Comparison of ENCODE assay signal across 1 cellular context in genomic region chr10:84279876-84280475, GRCh38.
TF ChIP-seq lines count a peak whose summit lies in the region.
"Not testable (repeated sequence)": the region's sequence is repeated elsewhere in the genome, so short reads cannot be mapped to it uniquely, and the experiment has no call there.

No MANE protein-coding gene starts in this region.

TF ChIP-seq in HepG2, 621 proteins besides CTCF, POLR2A, EP300 and RAD21:
- not testable (repeated sequence) for TF ChIP-seq FOXA1 (IDR thresholded peaks at IDR 0.05)
- TF ChIP-seq FOXA1 (CRISPR knock-in tag; IDR thresholded peaks at IDR 0.05) (peak; percentile 60), FOXA3 (CRISPR knock-in tag; IDR thresholded peaks at IDR 0.05) (peak; percentile 26; the same call in 1 of the 2 replicates), ZNF687 (CRISPR knock-in tag; IDR thresholded peaks at IDR 0.05) (peak; percentile 31; the same call in 1 of the 2 replicates), SALL1 (CRISPR knock-in tag; IDR thresholded peaks at IDR 0.05) (0 out of 2 replicates have a peak, but pooled peaks have one; percentile 25)
- TF ChIP-seq, protein P1, sequence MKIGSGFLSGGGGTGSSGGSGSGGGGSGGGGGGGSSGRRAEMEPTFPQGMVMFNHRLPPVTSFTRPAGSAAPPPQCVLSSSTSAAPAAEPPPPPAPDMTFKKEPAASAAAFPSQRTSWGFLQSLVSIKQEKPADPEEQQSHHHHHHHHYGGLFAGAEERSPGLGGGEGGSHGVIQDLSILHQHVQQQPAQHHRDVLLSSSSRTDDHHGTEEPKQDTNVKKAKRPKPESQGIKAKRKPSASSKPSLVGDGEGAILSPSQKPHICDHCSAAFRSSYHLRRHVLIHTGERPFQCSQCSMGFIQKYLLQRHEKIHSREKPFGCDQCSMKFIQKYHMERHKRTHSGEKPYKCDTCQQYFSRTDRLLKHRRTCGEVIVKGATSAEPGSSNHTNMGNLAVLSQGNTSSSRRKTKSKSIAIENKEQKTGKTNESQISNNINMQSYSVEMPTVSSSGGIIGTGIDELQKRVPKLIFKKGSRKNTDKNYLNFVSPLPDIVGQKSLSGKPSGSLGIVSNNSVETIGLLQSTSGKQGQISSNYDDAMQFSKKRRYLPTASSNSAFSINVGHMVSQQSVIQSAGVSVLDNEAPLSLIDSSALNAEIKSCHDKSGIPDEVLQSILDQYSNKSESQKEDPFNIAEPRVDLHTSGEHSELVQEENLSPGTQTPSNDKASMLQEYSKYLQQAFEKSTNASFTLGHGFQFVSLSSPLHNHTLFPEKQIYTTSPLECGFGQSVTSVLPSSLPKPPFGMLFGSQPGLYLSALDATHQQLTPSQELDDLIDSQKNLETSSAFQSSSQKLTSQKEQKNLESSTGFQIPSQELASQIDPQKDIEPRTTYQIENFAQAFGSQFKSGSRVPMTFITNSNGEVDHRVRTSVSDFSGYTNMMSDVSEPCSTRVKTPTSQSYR (CRISPR knock-in tag; IDR thresholded peaks at IDR 0.05; ENCODE audit: borderline replicate concordance), result peak; percentile 63; the same call in 1 of the 2 replicates
- TF ChIP-seq, protein P2, sequence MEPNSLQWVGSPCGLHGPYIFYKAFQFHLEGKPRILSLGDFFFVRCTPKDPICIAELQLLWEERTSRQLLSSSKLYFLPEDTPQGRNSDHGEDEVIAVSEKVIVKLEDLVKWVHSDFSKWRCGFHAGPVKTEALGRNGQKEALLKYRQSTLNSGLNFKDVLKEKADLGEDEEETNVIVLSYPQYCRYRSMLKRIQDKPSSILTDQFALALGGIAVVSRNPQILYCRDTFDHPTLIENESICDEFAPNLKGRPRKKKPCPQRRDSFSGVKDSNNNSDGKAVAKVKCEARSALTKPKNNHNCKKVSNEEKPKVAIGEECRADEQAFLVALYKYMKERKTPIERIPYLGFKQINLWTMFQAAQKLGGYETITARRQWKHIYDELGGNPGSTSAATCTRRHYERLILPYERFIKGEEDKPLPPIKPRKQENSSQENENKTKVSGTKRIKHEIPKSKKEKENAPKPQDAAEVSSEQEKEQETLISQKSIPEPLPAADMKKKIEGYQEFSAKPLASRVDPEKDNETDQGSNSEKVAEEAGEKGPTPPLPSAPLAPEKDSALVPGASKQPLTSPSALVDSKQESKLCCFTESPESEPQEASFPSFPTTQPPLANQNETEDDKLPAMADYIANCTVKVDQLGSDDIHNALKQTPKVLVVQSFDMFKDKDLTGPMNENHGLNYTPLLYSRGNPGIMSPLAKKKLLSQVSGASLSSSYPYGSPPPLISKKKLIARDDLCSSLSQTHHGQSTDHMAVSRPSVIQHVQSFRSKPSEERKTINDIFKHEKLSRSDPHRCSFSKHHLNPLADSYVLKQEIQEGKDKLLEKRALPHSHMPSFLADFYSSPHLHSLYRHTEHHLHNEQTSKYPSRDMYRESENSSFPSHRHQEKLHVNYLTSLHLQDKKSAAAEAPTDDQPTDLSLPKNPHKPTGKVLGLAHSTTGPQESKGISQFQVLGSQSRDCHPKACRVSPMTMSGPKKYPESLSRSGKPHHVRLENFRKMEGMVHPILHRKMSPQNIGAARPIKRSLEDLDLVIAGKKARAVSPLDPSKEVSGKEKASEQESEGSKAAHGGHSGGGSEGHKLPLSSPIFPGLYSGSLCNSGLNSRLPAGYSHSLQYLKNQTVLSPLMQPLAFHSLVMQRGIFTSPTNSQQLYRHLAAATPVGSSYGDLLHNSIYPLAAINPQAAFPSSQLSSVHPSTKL (CRISPR knock-in tag; IDR thresholded peaks at IDR 0.05), result peak; percentile 33; the same call in 1 of the 2 replicates
